In the genomic region with DNA sequence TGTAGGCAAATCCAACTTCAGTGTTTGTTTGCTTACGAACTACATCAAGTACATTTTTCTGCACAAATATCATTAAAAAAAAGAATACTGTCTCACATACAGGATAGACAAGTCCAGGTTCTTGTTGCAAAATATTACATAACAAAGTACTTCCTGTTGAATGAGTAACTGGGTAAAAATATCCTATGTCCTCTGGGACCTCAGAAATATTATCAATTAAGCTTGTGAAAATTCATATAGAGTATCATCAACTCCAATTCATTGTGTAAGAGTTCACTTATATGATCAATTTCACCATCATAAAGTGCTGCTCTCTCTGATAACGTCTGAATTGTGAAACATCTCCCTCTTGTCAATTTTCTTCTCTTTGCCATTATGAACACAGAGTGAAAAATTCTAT, we compare ENCODE assay signal across 1 cellular context.
TF ChIP-seq lines count a peak whose summit lies in the region.

No MANE protein-coding gene starts in this region.

TF ChIP-seq in K562, 482 proteins besides CTCF, POLR2A, EP300 and RAD21:
- TF ChIP-seq, protein P1, sequence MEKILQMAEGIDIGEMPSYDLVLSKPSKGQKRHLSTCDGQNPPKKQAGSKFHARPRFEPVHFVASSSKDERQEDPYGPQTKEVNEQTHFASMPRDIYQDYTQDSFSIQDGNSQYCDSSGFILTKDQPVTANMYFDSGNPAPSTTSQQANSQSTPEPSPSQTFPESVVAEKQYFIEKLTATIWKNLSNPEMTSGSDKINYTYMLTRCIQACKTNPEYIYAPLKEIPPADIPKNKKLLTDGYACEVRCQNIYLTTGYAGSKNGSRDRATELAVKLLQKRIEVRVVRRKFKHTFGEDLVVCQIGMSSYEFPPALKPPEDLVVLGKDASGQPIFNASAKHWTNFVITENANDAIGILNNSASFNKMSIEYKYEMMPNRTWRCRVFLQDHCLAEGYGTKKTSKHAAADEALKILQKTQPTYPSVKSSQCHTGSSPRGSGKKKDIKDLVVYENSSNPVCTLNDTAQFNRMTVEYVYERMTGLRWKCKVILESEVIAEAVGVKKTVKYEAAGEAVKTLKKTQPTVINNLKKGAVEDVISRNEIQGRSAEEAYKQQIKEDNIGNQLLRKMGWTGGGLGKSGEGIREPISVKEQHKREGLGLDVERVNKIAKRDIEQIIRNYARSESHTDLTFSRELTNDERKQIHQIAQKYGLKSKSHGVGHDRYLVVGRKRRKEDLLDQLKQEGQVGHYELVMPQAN (IDR thresholded peaks at IDR 0.05; ENCODE audit: borderline replicate concordance) = no peak
- TF ChIP-seq EWSR1 (IDR thresholded peaks at IDR 0.05; ENCODE audit: borderline replicate concordance, low read depth, partially characterized antibody) (no peak), CREB3L1 (IDR thresholded peaks at IDR 0.05; ENCODE audit: borderline replicate concordance, low read depth) (no peak), GTF2E2 (tag; IDR thresholded peaks at IDR 0.05) (no peak), CEBPG (CRISPR knock-in tag; IDR thresholded peaks at IDR 0.05) (no peak), CEBPG (tag; conservative IDR thresholded peaks at IDR 0.05 in 1 of 2, IDR thresholded peaks at IDR 0.05 in 1 of 2) (peak; percentile 26 to 53; a peak in 2 of 4 replicates), ZNF609 (CRISPR knock-in tag; IDR thresholded peaks at IDR 0.05; ENCODE audit: borderline replicate concordance) (no peak), MLX (CRISPR knock-in tag; conservative IDR thresholded peaks at IDR 0.05) (no peak), IFI16 (CRISPR knock-in tag; IDR thresholded peaks at IDR 0.05) (no peak), CEBPB (tag; IDR thresholded peaks at IDR 0.05) (peak; percentile 70), RBM39 (optimal IDR thresholded peaks at IDR 0.05; ENCODE audit: low read depth, low read length) (no peak), JUNB (CRISPR knock-in tag; conservative IDR thresholded peaks at IDR 0.05) (no peak), CBFA2T2 (conservative IDR thresholded peaks at IDR 0.05) (no peak), BRCA1 (IDR thresholded peaks at IDR 0.05) (no peak), BRCA1 (CRISPR knock-in tag; IDR thresholded peaks at IDR 0.05) (no peak)
- TF ChIP-seq, protein P2, sequence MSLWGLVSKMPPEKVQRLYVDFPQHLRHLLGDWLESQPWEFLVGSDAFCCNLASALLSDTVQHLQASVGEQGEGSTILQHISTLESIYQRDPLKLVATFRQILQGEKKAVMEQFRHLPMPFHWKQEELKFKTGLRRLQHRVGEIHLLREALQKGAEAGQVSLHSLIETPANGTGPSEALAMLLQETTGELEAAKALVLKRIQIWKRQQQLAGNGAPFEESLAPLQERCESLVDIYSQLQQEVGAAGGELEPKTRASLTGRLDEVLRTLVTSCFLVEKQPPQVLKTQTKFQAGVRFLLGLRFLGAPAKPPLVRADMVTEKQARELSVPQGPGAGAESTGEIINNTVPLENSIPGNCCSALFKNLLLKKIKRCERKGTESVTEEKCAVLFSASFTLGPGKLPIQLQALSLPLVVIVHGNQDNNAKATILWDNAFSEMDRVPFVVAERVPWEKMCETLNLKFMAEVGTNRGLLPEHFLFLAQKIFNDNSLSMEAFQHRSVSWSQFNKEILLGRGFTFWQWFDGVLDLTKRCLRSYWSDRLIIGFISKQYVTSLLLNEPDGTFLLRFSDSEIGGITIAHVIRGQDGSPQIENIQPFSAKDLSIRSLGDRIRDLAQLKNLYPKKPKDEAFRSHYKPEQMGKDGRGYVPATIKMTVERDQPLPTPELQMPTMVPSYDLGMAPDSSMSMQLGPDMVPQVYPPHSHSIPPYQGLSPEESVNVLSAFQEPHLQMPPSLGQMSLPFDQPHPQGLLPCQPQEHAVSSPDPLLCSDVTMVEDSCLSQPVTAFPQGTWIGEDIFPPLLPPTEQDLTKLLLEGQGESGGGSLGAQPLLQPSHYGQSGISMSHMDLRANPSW (CRISPR knock-in tag; IDR thresholded peaks at IDR 0.05) = no peak
- TF ChIP-seq, protein P3, sequence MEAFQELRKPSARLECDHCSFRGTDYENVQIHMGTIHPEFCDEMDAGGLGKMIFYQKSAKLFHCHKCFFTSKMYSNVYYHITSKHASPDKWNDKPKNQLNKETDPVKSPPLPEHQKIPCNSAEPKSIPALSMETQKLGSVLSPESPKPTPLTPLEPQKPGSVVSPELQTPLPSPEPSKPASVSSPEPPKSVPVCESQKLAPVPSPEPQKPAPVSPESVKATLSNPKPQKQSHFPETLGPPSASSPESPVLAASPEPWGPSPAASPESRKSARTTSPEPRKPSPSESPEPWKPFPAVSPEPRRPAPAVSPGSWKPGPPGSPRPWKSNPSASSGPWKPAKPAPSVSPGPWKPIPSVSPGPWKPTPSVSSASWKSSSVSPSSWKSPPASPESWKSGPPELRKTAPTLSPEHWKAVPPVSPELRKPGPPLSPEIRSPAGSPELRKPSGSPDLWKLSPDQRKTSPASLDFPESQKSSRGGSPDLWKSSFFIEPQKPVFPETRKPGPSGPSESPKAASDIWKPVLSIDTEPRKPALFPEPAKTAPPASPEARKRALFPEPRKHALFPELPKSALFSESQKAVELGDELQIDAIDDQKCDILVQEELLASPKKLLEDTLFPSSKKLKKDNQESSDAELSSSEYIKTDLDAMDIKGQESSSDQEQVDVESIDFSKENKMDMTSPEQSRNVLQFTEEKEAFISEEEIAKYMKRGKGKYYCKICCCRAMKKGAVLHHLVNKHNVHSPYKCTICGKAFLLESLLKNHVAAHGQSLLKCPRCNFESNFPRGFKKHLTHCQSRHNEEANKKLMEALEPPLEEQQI (IDR thresholded peaks at IDR 0.05) = no peak
TF ChIP-seq in K562: peak in this region for 2.
